Comparison of ENCODE assay signal across 18 cellular contexts in the genomic region with DNA sequence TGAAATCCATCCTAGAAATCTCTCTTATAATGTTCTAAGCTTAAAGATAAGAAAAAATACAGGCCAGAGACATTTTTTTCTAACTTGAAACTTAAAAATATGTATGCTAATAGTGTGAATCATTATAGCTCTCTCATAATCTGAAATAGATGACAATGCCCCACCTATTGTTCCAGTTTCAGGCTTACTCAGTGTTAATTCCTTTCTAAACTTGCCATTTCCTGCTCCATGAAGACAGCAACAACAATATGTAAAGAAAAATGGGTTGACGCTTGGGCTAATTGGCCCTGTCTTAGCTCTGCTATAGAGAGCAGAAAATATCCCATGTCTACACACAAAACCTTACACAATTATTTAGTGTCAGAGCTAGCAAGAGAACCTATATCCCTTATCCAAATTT. TPM values are rescaled to one million over a fixed set of nuclear protein-coding genes. Genes with fewer than 3 reads are reported as not detected.
DNase-seq lines count a peak whose midpoint lies in the region; ATAC-seq and TF ChIP-seq lines count a peak whose summit lies in the region.
"Had no signal": no experiment of that assay in that cellular context is flagged by ENCODE, and none has a peak within 500 bp of the region (broad histone marks: within the 10 kb centered on the region; RNA-seq: fewer than 3 reads in every experiment).

No MANE protein-coding gene starts in this region.

- H3K27ac Mint-ChIP-seq in WTC11: 0 out of 2 replicates have a peak overlapping the region, but pooled peaks have one; percentile 12
- H3K27ac Mint-ChIP-seq: naive thymus-derived CD8-positive, alpha-beta T cell had no signal

- peaks cover 3% of the 10 kb centered on the region; the same call in 1 of the 2 replicates for H3K36me3 Mint-ChIP-seq in WTC11

- peaks cover 26% of the 10 kb centered on the region for H3K4me1 Mint-ChIP-seq in WTC11
- H3K4me1 Mint-ChIP-seq: naive thymus-derived CD8-positive, alpha-beta T cell had no signal

- CTCF ChIA-PET in WTC11 (lab: Charles Lee): interaction anchor here (0.9 kb wide), 1 partner anchor 28 kb away, joined by 3 read pairs; no protein-coding TSS in a partner anchor

- no peak overlapping the region for H3K4me3 ChIP-seq in GM12865 (ENCODE audit: low read depth, low read length)
- H3K4me3 ChIP-seq in effector memory CD4-positive, alpha-beta T cell (ENCODE audit: insufficient read depth, low read depth, low read length, poor library complexity, severe bottlenecking): no peak overlapping the region
- H3K4me3 ChIP-seq: colonic mucosa, thoracic aorta had no signal

- H3K9me3 ChIP-seq in effector memory CD4-positive, alpha-beta T cell (ENCODE audit: control insufficient read depth, low read length): no peaks in the 10 kb centered on the region
- H3K9me3 ChIP-seq: colonic mucosa, thoracic aorta had no signal

- ATAC-seq in GM19351 (IDR thresholded peaks at IDR 0.05; ENCODE audit: unreplicated experiment): peak; percentile 44
- peak; percentile 67 for ATAC-seq in HG03039 (IDR thresholded peaks at IDR 0.05; ENCODE audit: unreplicated experiment)
- peak; percentile 50; the same call in 1 of the 2 replicates for ATAC-seq in WTC11
- ATAC-seq: HCT116; naive thymus-derived CD8-positive, alpha-beta T cell had no signal

- TF ChIP-seq CTCF in GM12865 (IDR thresholded peaks at IDR 0.05; ENCODE audit: insufficient read depth, low read depth, low read length, missing control alignments): no peak
- no peak for TF ChIP-seq CTCF in WTC11 (IDR thresholded peaks at IDR 0.05)

- H3K27me3 ChIP-seq in effector memory CD4-positive, alpha-beta T cell (replicated peaks; ENCODE audit: control insufficient read depth, insufficient read depth, low read length, poor library complexity, severe bottlenecking): no peaks in the 10 kb centered on the region
- H3K27me3 ChIP-seq: colonic mucosa had no signal

- POLR2A ChIA-PET in WTC11 (lab: Charles Lee): no interaction called here

- H3K4me1 ChIP-seq in effector memory CD4-positive, alpha-beta T cell (ENCODE audit: control insufficient read depth, insufficient read depth, low read length, poor library complexity, severe bottlenecking): no peaks in the 10 kb centered on the region
- H3K4me1 ChIP-seq: colonic mucosa had no signal

- H3K27ac ChIP-seq in effector memory CD4-positive, alpha-beta T cell (ENCODE audit: insufficient read depth, low read length, poor library complexity, severe bottlenecking): no peak overlapping the region
- H3K27ac ChIP-seq: colonic mucosa, thoracic aorta had no signal

- H3K9me3 Mint-ChIP-seq in WTC11: peaks cover 4% of the 10 kb centered on the region

- H3K4me3 Mint-ChIP-seq in WTC11: no peak overlapping the region
- H3K4me3 Mint-ChIP-seq: naive thymus-derived CD8-positive, alpha-beta T cell had no signal

- H3K36me3 ChIP-seq in effector memory CD4-positive, alpha-beta T cell (ENCODE audit: control insufficient read depth, insufficient read depth, low read length): no peaks in the 10 kb centered on the region
- H3K36me3 ChIP-seq: colonic mucosa, thoracic aorta had no signal

- no peaks in the 10 kb centered on the region for H3K27me3 Mint-ChIP-seq in WTC11 (ENCODE audit: low read depth)
- H3K27me3 Mint-ChIP-seq: naive thymus-derived CD8-positive, alpha-beta T cell had no signal

- DNase-seq in GM12865 (ENCODE audit: low read depth): peak; percentile 48
- DNase-seq in WTC11 (ENCODE audit: low spot score): no peak
- DNase-seq in effector memory CD4-positive, alpha-beta T cell: no peak
- no peak for DNase-seq in NCI-H748 (lab: John Stamatoyannopoulos, UW; ENCODE audit: unreplicated experiment)
- DNase-seq in COR-L47 (lab: John Stamatoyannopoulos, UW): no peak
- DNase-seq in activated CD4-positive, alpha-beta T cell treated with anti-CD3 and anti-CD28 coated beads, Interleukin-2, amount 50 U/mL, for 4 hours: no peak
- DNase-seq: activated CD4-positive, alpha-beta T cell treated with anti-CD3 and anti-CD28 coated beads, Interleukin-2, amount 50 U/mL, for 48 hours; amniotic stem cell; colonic mucosa; Karpas-422; naive thymus-derived CD8-positive, alpha-beta T cell; SHP77; T1000 had no signal

TF ChIP-seq in WTC11, 78 proteins besides CTCF, POLR2A, EP300 and RAD21 (continues in another document):
- TF ChIP-seq TEAD4 (CRISPR knock-in tag; IDR thresholded peaks at IDR 0.05) (no peak), NR3C1 (CRISPR knock-in tag; conservative IDR thresholded peaks at IDR 0.05; ENCODE audit: low read depth) (no peak), OVOL2 (CRISPR knock-in tag; IDR thresholded peaks at IDR 0.05; ENCODE audit: borderline replicate concordance) (no peak), SOX15 (CRISPR knock-in tag; IDR thresholded peaks at IDR 0.05) (no peak), CREM (CRISPR knock-in tag; IDR thresholded peaks at IDR 0.05) (no peak), TP53 (CRISPR knock-in tag; IDR thresholded peaks at IDR 0.05) (no peak), NR1H2 (CRISPR knock-in tag; IDR thresholded peaks at IDR 0.05) (no peak), ZNF317 (CRISPR knock-in tag; IDR thresholded peaks at IDR 0.05; ENCODE audit: borderline replicate concordance, low read depth) (no peak)
- TF ChIP-seq, protein P1, sequence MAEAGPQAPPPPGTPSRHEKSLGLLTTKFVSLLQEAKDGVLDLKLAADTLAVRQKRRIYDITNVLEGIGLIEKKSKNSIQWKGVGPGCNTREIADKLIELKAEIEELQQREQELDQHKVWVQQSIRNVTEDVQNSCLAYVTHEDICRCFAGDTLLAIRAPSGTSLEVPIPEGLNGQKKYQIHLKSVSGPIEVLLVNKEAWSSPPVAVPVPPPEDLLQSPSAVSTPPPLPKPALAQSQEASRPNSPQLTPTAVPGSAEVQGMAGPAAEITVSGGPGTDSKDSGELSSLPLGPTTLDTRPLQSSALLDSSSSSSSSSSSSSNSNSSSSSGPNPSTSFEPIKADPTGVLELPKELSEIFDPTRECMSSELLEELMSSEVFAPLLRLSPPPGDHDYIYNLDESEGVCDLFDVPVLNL (CRISPR knock-in tag; IDR thresholded peaks at IDR 0.05; ENCODE audit: borderline replicate concordance, low read depth): no peak
- TF ChIP-seq, protein P2, sequence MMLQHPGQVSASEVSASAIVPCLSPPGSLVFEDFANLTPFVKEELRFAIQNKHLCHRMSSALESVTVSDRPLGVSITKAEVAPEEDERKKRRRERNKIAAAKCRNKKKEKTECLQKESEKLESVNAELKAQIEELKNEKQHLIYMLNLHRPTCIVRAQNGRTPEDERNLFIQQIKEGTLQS (CRISPR knock-in tag; conservative IDR thresholded peaks at IDR 0.05): no peak
- TF ChIP-seq, protein P3, sequence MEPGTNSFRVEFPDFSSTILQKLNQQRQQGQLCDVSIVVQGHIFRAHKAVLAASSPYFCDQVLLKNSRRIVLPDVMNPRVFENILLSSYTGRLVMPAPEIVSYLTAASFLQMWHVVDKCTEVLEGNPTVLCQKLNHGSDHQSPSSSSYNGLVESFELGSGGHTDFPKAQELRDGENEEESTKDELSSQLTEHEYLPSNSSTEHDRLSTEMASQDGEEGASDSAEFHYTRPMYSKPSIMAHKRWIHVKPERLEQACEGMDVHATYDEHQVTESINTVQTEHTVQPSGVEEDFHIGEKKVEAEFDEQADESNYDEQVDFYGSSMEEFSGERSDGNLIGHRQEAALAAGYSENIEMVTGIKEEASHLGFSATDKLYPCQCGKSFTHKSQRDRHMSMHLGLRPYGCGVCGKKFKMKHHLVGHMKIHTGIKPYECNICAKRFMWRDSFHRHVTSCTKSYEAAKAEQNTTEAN (CRISPR knock-in tag; IDR thresholded peaks at IDR 0.05): no peak
- TF ChIP-seq, protein P4, sequence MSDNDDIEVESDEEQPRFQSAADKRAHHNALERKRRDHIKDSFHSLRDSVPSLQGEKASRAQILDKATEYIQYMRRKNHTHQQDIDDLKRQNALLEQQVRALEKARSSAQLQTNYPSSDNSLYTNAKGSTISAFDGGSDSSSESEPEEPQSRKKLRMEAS (CRISPR knock-in tag; IDR thresholded peaks at IDR 0.05): no peak
- TF ChIP-seq, protein P5, sequence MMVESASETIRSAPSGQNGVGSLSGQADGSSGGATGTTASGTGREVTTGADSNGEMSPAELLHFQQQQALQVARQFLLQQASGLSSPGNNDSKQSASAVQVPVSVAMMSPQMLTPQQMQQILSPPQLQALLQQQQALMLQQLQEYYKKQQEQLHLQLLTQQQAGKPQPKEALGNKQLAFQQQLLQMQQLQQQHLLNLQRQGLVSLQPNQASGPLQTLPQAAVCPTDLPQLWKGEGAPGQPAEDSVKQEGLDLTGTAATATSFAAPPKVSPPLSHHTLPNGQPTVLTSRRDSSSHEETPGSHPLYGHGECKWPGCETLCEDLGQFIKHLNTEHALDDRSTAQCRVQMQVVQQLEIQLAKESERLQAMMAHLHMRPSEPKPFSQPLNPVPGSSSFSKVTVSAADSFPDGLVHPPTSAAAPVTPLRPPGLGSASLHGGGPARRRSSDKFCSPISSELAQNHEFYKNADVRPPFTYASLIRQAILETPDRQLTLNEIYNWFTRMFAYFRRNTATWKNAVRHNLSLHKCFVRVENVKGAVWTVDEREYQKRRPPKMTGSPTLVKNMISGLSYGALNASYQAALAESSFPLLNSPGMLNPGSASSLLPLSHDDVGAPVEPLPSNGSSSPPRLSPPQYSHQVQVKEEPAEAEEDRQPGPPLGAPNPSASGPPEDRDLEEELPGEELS (CRISPR knock-in tag; IDR thresholded peaks at IDR 0.05): no peak
- TF ChIP-seq, protein P6, sequence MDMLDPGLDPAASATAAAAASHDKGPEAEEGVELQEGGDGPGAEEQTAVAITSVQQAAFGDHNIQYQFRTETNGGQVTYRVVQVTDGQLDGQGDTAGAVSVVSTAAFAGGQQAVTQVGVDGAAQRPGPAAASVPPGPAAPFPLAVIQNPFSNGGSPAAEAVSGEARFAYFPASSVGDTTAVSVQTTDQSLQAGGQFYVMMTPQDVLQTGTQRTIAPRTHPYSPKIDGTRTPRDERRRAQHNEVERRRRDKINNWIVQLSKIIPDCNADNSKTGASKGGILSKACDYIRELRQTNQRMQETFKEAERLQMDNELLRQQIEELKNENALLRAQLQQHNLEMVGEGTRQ (CRISPR knock-in tag; IDR thresholded peaks at IDR 0.05): no peak
- TF ChIP-seq, protein P7, sequence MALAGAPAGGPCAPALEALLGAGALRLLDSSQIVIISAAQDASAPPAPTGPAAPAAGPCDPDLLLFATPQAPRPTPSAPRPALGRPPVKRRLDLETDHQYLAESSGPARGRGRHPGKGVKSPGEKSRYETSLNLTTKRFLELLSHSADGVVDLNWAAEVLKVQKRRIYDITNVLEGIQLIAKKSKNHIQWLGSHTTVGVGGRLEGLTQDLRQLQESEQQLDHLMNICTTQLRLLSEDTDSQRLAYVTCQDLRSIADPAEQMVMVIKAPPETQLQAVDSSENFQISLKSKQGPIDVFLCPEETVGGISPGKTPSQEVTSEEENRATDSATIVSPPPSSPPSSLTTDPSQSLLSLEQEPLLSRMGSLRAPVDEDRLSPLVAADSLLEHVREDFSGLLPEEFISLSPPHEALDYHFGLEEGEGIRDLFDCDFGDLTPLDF (CRISPR knock-in tag; IDR thresholded peaks at IDR 0.05): no peak

RNA-seq across cellular contexts. Expression of a gene that starts 37.1 kb away (rescaled TPM):
- 22.2 to 29.8 TPM (median 23.3 TPM) in 3 replicates for total RNA-seq in WTC11 (2021)
- total RNA-seq: liver; naive thymus-derived CD8-positive, alpha-beta T cell had no signal
